ENCODE assay signal across 1 cellular context in genomic region chr17:66952681-66953638, GRCh38.
TF ChIP-seq lines count a peak whose summit lies in the region.

No MANE protein-coding gene starts in this region.

TF ChIP-seq in SK-N-SH treated with all-trans-retinoic acid at 6 μM for 48 hours, 23 proteins besides CTCF, POLR2A, EP300 and RAD21 (continued from another document):
- no peak for TF ChIP-seq TCF4 (CRISPR knock-in tag; IDR thresholded peaks at IDR 0.05; ENCODE audit: borderline replicate concordance)
- no peak for TF ChIP-seq ESRRG (CRISPR knock-in tag; IDR thresholded peaks at IDR 0.05)
- no peak for TF ChIP-seq CSDC2 (CRISPR knock-in tag; IDR thresholded peaks at IDR 0.05)
- no peak for TF ChIP-seq SNAI2 (CRISPR knock-in tag; IDR thresholded peaks at IDR 0.05)
- no peak for TF ChIP-seq ARNTL (CRISPR knock-in tag; IDR thresholded peaks at IDR 0.05; ENCODE audit: borderline replicate concordance, low read depth)
